In the genomic region with DNA sequence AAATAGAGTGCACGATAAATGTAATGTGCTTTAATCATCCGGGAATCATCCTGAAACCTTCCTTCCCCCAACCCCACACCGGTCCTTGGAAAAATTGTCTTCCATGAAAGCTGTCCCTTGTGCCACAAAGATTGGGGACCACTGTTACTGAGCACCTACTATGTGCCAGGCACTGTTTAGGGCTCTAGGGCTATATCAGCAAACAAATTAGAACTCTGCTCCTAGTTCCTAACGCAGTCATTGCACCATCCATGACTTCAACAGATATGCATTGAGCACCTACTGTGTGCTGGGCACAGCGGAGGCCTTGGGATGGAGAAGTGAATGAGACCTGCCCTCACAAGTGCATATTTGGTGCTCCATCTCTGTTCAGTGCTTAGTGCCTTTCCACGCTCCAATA, we compare ENCODE assay signal across 33 cellular contexts. TPM values are rescaled to one million over a fixed set of nuclear protein-coding genes. Genes with fewer than 3 reads are reported as not detected.
"Had no signal": no experiment of that assay in that cellular context is flagged by ENCODE, and none has a peak within 500 bp of the region (broad histone marks: within the 10 kb centered on the region; RNA-seq: fewer than 3 reads in every experiment).

No MANE protein-coding gene starts in this region.

- ATAC-seq: activated CD8-positive, alpha-beta T cell treated with anti-CD3 and anti-CD28 coated beads for 36 hours; activated naive CD4-positive, alpha-beta T cell treated with anti-CD3 and anti-CD28 coated beads, Interleukin-2, amount 50 U/mL, for 72 hours; activated T-cell treated with anti-CD3 and anti-CD28 coated beads, Interleukin-2, amount 50 U/mL, for 4 hours; activated T-cell treated with anti-CD3 and anti-CD28 coated beads, Interleukin-2, amount 50 U/mL, for 72 hours; activated T-helper 17 cell treated with anti-CD3 and anti-CD28 coated beads, Interleukin-2, amount 50 U/mL, for 72 hours; body of pancreas had no signal

- H3K9me3 ChIP-seq: adrenal gland, body of pancreas, breast epithelium had no signal

- H3K36me3 ChIP-seq: adrenal gland, brain microvascular endothelial cell, breast epithelium had no signal

- H3K27me3 ChIP-seq: body of pancreas, brain microvascular endothelial cell had no signal

- DNase-seq: activated B cell treated with CpG ODN at 0.5 μM for 24 hours; activated CD4-positive, alpha-beta memory T cell treated with anti-CD3 and anti-CD28 coated beads for 36 hours; activated CD4-positive, alpha-beta T cell treated with anti-CD3 and anti-CD28 coated beads for 4 hours; activated CD4-positive, alpha-beta T cell treated with anti-CD3 and anti-CD28 coated beads, Interleukin-2, amount 10 ng/mL, durations not matched to agents 24 days and 14 days; activated CD4-positive, alpha-beta T cell treated with anti-CD3 and anti-CD28 coated beads, Interleukin-2, amount 50 U/mL, for 1 hour; activated CD4-positive, alpha-beta T cell treated with anti-CD3 and anti-CD28 coated beads, Interleukin-2, amount 50 U/mL, for 4 hours; activated CD4-positive, CD25-positive, alpha-beta regulatory T cell treated with anti-CD3 and anti-CD28 coated beads, Interleukin-2, amount 50 U/mL, for 72 hours; activated CD8-positive, alpha-beta memory T cell treated with anti-CD3 and anti-CD28 coated beads, Interleukin-2, amount 50 U/mL, for 4 hours; activated CD8-positive, alpha-beta T cell treated with anti-CD3 and anti-CD28 coated beads for 36 hours; activated gamma-delta T cell treated with Interleukin-2 at 50 U/mL for 16 hours; activated naive CD4-positive, alpha-beta T cell; activated naive CD4-positive, alpha-beta T cell treated with anti-CD3 and anti-CD28 coated beads for 36 hours; activated naive CD8-positive, alpha-beta T cell treated with anti-CD3 and anti-CD28 coated beads for 36 hours; activated T-cell treated with anti-CD3 and anti-CD28 coated beads for 4 hours; activated T-cell treated with anti-CD3 and anti-CD28 coated beads, Interleukin-2, amount 50 U/mL, for 1 hour; activated T-cell treated with anti-CD3 and anti-CD28 coated beads, Interleukin-2, amount 50 U/mL, for 4 hours; activated T-cell treated with anti-CD3 and anti-CD28 coated beads, Interleukin-2, amount 50 U/mL, for 72 hours; adrenal gland; amniotic stem cell; aorta; body of pancreas; brain microvascular endothelial cell; central memory CD4-positive, alpha-beta T cell; T-helper 1 cell; T-helper 2 cell; T-helper 9 cell had no signal

- H3K4me3 ChIP-seq: adrenal gland, body of pancreas, breast epithelium had no signal

- FAIRE-seq: astrocyte, TTC549 had no signal

- H3K27ac ChIP-seq: adrenal gland, body of pancreas, brain microvascular endothelial cell, breast epithelium, VCaP had no signal

- H3K4me1 ChIP-seq: adrenal gland, body of pancreas, breast epithelium had no signal

RNA-seq across cellular contexts. Expression of a gene that starts 56.9 kb away (rescaled TPM):
- total RNA-seq: cardiac septum had no signal
